ENCODE assay signal across 1 cellular context in the genomic region with DNA sequence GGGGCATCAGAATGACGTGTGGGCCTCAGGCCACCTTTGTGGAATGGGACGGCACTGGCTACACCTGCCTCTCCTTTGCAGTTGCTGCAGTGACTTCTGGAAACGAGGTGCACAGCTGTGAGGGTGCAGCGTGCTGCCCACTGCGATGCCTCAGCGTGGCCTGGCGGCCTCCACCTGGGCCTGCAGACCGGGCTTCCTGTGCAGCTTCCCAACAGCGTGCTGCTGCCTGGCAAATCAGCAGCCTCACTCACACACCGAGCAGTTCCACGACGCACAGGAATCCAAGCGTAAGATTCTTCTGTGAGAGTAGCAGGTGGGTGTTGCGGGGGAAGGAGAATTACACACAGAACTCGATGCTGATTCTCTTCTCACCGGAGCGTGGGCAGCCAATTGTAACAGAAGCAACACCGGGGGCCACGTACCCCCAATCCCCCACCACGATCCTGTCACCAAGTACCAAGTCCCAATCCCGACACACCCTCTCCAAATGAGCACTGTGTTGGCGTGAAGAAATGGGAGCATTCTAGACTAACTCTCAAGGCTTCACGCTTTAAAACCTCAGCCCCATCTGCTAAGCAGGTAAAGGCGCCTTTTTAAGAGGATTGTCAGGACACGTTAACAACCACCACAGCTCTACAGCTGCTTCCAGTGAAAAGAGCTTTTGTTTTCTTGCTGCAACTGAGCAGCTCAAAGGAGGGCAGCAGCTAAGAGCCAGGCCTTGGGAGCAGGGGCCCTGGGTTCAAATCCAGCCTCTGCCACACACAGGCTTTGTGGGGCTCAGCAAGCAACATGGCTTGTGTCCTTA.
TF ChIP-seq lines count a peak whose summit lies in the region.

No MANE protein-coding gene starts in this region.

TF ChIP-seq in H1, 55 proteins besides CTCF, POLR2A, EP300 and RAD21:
- TF ChIP-seq POLR2AphosphoS5 (IDR thresholded peaks at IDR 0.05; ENCODE audit: low read depth, low read length) (0 out of 2 replicates have a peak, but pooled peaks have one; percentile 27), TEAD4 (IDR thresholded peaks at IDR 0.05; ENCODE audit: low read depth, low read length) (no peak)
